ENCODE assay signal across 28 cellular contexts in the genomic region with DNA sequence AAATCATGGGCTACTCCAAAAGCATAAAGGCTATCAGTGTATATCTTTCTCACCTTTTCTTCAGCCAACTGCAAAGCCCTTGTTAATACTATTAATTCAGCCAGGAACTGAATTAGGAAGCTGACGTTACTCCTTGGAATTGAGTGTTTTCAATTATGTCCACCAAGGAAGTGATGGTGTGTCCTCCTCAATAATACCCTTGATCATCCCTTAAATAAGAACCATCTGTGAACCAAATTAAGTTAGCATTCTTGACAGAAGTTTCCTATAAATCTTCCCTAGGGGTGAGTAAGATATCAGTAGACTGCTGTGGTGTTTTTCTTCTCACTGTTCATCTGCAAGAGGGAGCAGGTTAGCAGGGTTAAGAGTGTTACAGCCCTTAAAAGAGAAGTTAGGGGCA.
"Had no signal": no experiment of that assay in that cellular context is flagged by ENCODE, and none has a peak within 500 bp of the region (broad histone marks: within the 10 kb centered on the region; RNA-seq: fewer than 3 reads in every experiment).

No MANE protein-coding gene starts in this region.

- H3K4me1 ChIP-seq: neural progenitor cell, parathyroid adenoma, psoas muscle, right lobe of liver, sigmoid colon, stomach, thyroid gland, tibial nerve, upper lobe of left lung, vagina had no signal

- H3K27ac ChIP-seq: neural progenitor cell, ovary, parathyroid adenoma, psoas muscle, right lobe of liver, sigmoid colon, stomach, thoracic aorta, thyroid gland, tibial nerve, upper lobe of left lung, vagina had no signal

- H3K4me3 ChIP-seq: neural progenitor cell, ovary, psoas muscle, right lobe of liver, sigmoid colon, stomach, thoracic aorta, thyroid gland, tibial nerve, upper lobe of left lung, vagina had no signal

- H3K4me1 Mint-ChIP-seq: neural progenitor cell; stimulated activated effector memory CD8-positive, alpha-beta T cell treated with anti-CD3 and anti-CD28 coated beads, Interleukin-12 subunit alpha, Interleukin-12 subunit beta, amount 100 ng/mL, for 72 hours; stimulated activated naive B cell treated with anti-CD40 and anti-IgM and Interleukin-4, amounts not matched to agents 10 μg/mL and 1 μg/mL and 100 μg/mL, for 72 hours had no signal

- H3K27me3 ChIP-seq: neural progenitor cell, ovary, right lobe of liver, sigmoid colon, stomach, thyroid gland, tibial nerve, upper lobe of left lung, vagina had no signal

- ATAC-seq: psoas muscle; right cardiac atrium; right lobe of liver; stimulated activated effector memory CD8-positive, alpha-beta T cell treated with anti-CD3 and anti-CD28 coated beads, Interleukin-12 subunit alpha, Interleukin-12 subunit beta, amount 100 ng/mL, for 72 hours; stimulated activated naive B cell treated with anti-CD40 and anti-IgM and Interleukin-4, amounts not matched to agents 10 μg/mL and 1 μg/mL and 100 μg/mL, for 72 hours had no signal

- H3K27ac Mint-ChIP-seq: neural progenitor cell; progenitor cell of endocrine pancreas; stimulated activated effector memory CD8-positive, alpha-beta T cell treated with anti-CD3 and anti-CD28 coated beads, Interleukin-12 subunit alpha, Interleukin-12 subunit beta, amount 100 ng/mL, for 72 hours; stimulated activated naive B cell treated with anti-CD40 and anti-IgM and Interleukin-4, amounts not matched to agents 10 μg/mL and 1 μg/mL and 100 μg/mL, for 72 hours; stimulated activated naive CD8-positive, alpha-beta T cell treated with anti-CD3 and anti-CD28 coated beads, Interleukin-15, Interleukin-2, amounts not matched to agents 100 ng/mL and 50 ng/mL, for 24 hours had no signal

- DNase-seq: occipital lobe; ovary; posterior cingulate gyrus; psoas muscle; right cardiac atrium; right lobe of liver; sigmoid colon; small intestine; stimulated activated CD4-positive, alpha-beta T cell treated with anti-CD3 and anti-CD28 coated beads, Interleukin-15, amount 100 ng/mL, for 24 hours; stimulated activated CD4-positive, alpha-beta T cell treated with anti-CD3 and anti-CD28 coated beads, Interleukin-2, amount 100 ng/mL, for 24 hours; stimulated activated CD4-positive, alpha-beta T cell treated with anti-CD3 and anti-CD28 coated beads, Interleukin-2, amount 100 ng/mL, for 48 hours; stimulated activated CD4-positive, alpha-beta T cell treated with anti-CD3 and anti-CD28 coated beads, Interleukin-4, amount 100 ng/mL, for 24 hours; stimulated activated naive B cell treated with anti-CD40 and anti-IgM and Interleukin-4, amounts not matched to agents 10 μg/mL and 1 μg/mL and 100 μg/mL, for 72 hours; stimulated activated naive CD4-positive, alpha-beta T cell treated with Interleukin-2 at 50 U/mL for 16 hours; stomach; thyroid gland; trophoblast cell; upper lobe of left lung had no signal

- H3K4me3 Mint-ChIP-seq: nephron; neural progenitor cell; stimulated activated effector memory CD8-positive, alpha-beta T cell treated with anti-CD3 and anti-CD28 coated beads, Interleukin-12 subunit alpha, Interleukin-12 subunit beta, amount 100 ng/mL, for 72 hours; stimulated activated naive B cell treated with anti-CD40 and anti-IgM and Interleukin-4, amounts not matched to agents 10 μg/mL and 1 μg/mL and 100 μg/mL, for 72 hours; stimulated activated naive CD8-positive, alpha-beta T cell treated with anti-CD3 and anti-CD28 coated beads, Interleukin-15, Interleukin-2, amounts not matched to agents 100 ng/mL and 50 ng/mL, for 24 hours had no signal

- H3K36me3 Mint-ChIP-seq: neural progenitor cell; stimulated activated effector memory CD8-positive, alpha-beta T cell treated with anti-CD3 and anti-CD28 coated beads, Interleukin-12 subunit alpha, Interleukin-12 subunit beta, amount 100 ng/mL, for 72 hours; stimulated activated naive B cell treated with anti-CD40 and anti-IgM and Interleukin-4, amounts not matched to agents 10 μg/mL and 1 μg/mL and 100 μg/mL, for 72 hours had no signal

- H3K9me3 ChIP-seq: ovary, psoas muscle, right lobe of liver, thyroid gland, vagina had no signal

- FAIRE-seq: small intestine, urothelium cell line had no signal

- H3K27me3 Mint-ChIP-seq: stimulated activated naive B cell treated with anti-CD40 and anti-IgM and Interleukin-4, amounts not matched to agents 10 μg/mL and 1 μg/mL and 100 μg/mL, for 72 hours; stimulated activated naive CD8-positive, alpha-beta T cell treated with anti-CD3 and anti-CD28 coated beads, Interleukin-15, Interleukin-2, amounts not matched to agents 100 ng/mL and 50 ng/mL, for 24 hours had no signal

- H3K9me3 Mint-ChIP-seq: stimulated activated naive CD8-positive, alpha-beta T cell treated with anti-CD3 and anti-CD28 coated beads, Interleukin-15, Interleukin-2, amounts not matched to agents 100 ng/mL and 50 ng/mL, for 24 hours had no signal

- H3K36me3 ChIP-seq: neural progenitor cell, ovary, right lobe of liver, sigmoid colon, stomach, thoracic aorta, thyroid gland, tibial nerve, upper lobe of left lung, vagina had no signal
